25 cellular contexts compared by ENCODE assay signal in the genomic region with DNA sequence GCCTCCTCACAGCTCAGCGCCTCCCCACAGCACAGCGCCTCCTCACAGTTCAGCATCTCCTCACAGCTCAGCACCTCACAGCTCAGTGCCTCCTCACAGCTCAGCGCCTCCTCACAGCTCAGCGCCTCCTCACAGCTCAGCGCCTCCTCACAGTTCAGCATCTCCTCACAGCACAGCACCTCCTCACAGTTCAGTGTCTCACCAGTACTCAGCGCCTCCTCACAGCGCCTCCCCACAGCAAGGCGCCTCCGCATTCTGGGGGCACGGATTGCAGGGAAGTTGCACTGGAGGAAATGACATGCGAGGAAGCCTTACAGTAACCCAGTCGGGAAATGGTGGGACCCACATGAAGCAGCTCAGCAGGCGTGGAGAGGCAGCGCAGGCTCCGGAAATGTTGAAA.
"Had no signal": no experiment of that assay in that cellular context is flagged by ENCODE, and none has a peak within 500 bp of the region (broad histone marks: within the 10 kb centered on the region; RNA-seq: fewer than 3 reads in every experiment).

No MANE protein-coding gene starts in this region.

- H3K4me1 ChIP-seq: gastrocnemius medialis, suprapubic skin, tibial artery had no signal

- H3K9me3 Mint-ChIP-seq: activated naive CD8-positive, alpha-beta T cell treated with anti-CD3 and anti-CD28 coated beads, Interleukin-2, amount 50 U/mL, for 24 hours; effector memory CD8-positive, alpha-beta T cell had no signal

- H3K4me1 Mint-ChIP-seq: nephron had no signal

- H3K9me3 ChIP-seq: gastrocnemius medialis, tibial artery had no signal

- H3K4me3 ChIP-seq: coronary artery, dorsolateral prefrontal cortex, gastrocnemius medialis, hepatocyte, suprapubic skin, tibial artery had no signal

- H3K27ac ChIP-seq: coronary artery, dorsolateral prefrontal cortex, gastrocnemius medialis, hepatocyte, suprapubic skin, tibial artery had no signal

- H3K36me3 ChIP-seq: gastrocnemius medialis, suprapubic skin, tibial artery had no signal

- DNase-seq: activated CD4-positive, alpha-beta T cell treated with anti-CD3 and anti-CD28 coated beads for 48 hours; activated CD4-positive, alpha-beta T cell treated with anti-CD3 and anti-CD28 coated beads, Interleukin-2, amount 50 U/mL, for 48 hours; activated CD8-positive, alpha-beta memory T cell treated with anti-CD3 and anti-CD28 coated beads, Interleukin-2, amount 50 U/mL, for 4 hours; activated gamma-delta T cell; activated naive CD4-positive, alpha-beta T cell treated with anti-CD3 and anti-CD28 coated beads, Interleukin-2, amount 50 U/mL, for 16 hours; activated naive CD8-positive, alpha-beta T cell treated with anti-CD3 and anti-CD28 coated beads, Interleukin-2, amount 50 U/mL, for 24 hours; activated T-cell treated with anti-CD3 and anti-CD28 coated beads, Interleukin-2, amount 50 U/mL, for 1 hour; amygdala; dorsolateral prefrontal cortex; effector memory CD8-positive, alpha-beta T cell; erythroblast; gastrocnemius medialis; left cardiac atrium; mammary epithelial cell; occipital lobe; right cardiac atrium; stimulated activated CD4-positive, alpha-beta T cell treated with anti-CD3 and anti-CD28 coated beads, Interleukin-15, amount 100 ng/mL, for 24 hours; stimulated activated CD4-positive, alpha-beta T cell treated with anti-CD3 and anti-CD28 coated beads, Interleukin-2, amount 100 ng/mL, for 24 hours; stimulated activated naive CD4-positive, alpha-beta T cell; T-helper 1 cell; tibial artery had no signal

- H3K4me3 Mint-ChIP-seq: activated naive CD8-positive, alpha-beta T cell treated with anti-CD3 and anti-CD28 coated beads, Interleukin-2, amount 50 U/mL, for 24 hours; effector memory CD8-positive, alpha-beta T cell; nephron had no signal

- H3K27me3 ChIP-seq: suprapubic skin had no signal

- H2AFZ ChIP-seq: hepatocyte had no signal

- H3K27ac Mint-ChIP-seq: activated naive CD8-positive, alpha-beta T cell treated with anti-CD3 and anti-CD28 coated beads, Interleukin-2, amount 50 U/mL, for 24 hours; effector memory CD8-positive, alpha-beta T cell; nephron had no signal

- ATAC-seq: activated naive CD8-positive, alpha-beta T cell treated with anti-CD3 and anti-CD28 coated beads, Interleukin-2, amount 50 U/mL, for 24 hours; effector memory CD8-positive, alpha-beta T cell; gastrocnemius medialis; left cardiac atrium; right cardiac atrium had no signal

- H3K4me2 ChIP-seq: hepatocyte had no signal
